In the genomic region with DNA sequence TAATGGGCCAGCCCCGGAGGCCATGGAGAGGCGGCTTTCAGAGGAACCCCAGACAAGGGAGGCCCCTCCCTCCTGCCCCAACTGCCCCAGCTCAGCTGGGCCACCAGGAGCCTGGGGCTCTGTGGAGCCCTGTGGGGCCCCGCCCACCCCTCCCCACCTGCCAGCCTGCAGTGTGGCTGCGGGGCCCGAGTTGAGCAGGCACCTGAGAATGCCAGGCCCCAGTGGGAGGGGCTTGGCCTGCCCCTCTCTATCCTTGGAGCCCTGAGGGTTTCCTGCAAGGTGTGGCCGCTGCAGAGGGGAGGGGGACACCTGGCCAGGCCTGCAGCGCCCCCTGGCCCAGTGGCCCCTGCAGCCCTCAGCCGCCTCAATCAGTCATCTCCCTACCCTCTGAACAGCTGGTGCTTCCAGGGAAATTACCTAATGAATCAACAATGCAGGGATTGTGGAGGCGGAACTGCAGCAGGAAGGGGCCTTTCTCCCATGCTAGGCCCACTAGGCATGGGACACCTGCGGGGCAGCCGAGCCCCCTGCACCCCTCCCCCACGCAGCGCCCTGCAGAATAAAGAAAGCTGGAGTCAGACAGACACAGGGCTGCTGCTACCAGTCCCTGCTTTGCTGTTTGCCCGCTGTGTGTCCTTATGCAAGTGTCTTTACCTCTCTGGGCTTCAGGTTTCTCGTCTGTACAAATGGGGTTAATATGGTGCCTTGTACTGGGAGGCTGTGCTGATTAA, we compare ENCODE assay signal across 1 cellular context.
TF ChIP-seq lines count a peak whose summit lies in the region.

No MANE protein-coding gene starts in this region.

TF ChIP-seq in IMR-90, 13 proteins besides CTCF, POLR2A, EP300 and RAD21:
- TF ChIP-seq RCOR1 (IDR thresholded peaks at IDR 0.05; ENCODE audit: insufficient replicate concordance, low read length) = no peak
- TF ChIP-seq ELK1 (IDR thresholded peaks at IDR 0.05; ENCODE audit: borderline replicate concordance, low read depth, low read length) = no peak
- TF ChIP-seq NFE2L2 (IDR thresholded peaks at IDR 0.05; ENCODE audit: low read depth, low read length) = no peak
- TF ChIP-seq RFX5 (IDR thresholded peaks at IDR 0.05; ENCODE audit: low read depth, low read length) = no peak
- TF ChIP-seq MAZ (IDR thresholded peaks at IDR 0.05; ENCODE audit: borderline replicate concordance, low read depth, low read length) = no peak
- TF ChIP-seq USF2 (IDR thresholded peaks at IDR 0.05; ENCODE audit: low read depth, low read length) = no peak
- no peak for TF ChIP-seq CEBPB (IDR thresholded peaks at IDR 0.05; ENCODE audit: low read depth, low read length)
- no peak for TF ChIP-seq BHLHE40 (IDR thresholded peaks at IDR 0.05; ENCODE audit: low read depth, low read length)
- TF ChIP-seq MAFK (IDR thresholded peaks at IDR 0.05; ENCODE audit: low read depth, low read length) = no peak
- TF ChIP-seq SMC3 (IDR thresholded peaks at IDR 0.05; ENCODE audit: low read depth, low read length) = no peak
- no peak for TF ChIP-seq FOS (IDR thresholded peaks at IDR 0.05; ENCODE audit: low read depth, low read length)
- TF ChIP-seq MXI1 (IDR thresholded peaks at IDR 0.05; ENCODE audit: borderline replicate concordance, low read depth, low read length) = no peak
- no peak for TF ChIP-seq CHD1 (IDR thresholded peaks at IDR 0.05; ENCODE audit: low read depth, low read length)
TF ChIP-seq in IMR-90: peak in this region for 0.
